In the genomic region with DNA sequence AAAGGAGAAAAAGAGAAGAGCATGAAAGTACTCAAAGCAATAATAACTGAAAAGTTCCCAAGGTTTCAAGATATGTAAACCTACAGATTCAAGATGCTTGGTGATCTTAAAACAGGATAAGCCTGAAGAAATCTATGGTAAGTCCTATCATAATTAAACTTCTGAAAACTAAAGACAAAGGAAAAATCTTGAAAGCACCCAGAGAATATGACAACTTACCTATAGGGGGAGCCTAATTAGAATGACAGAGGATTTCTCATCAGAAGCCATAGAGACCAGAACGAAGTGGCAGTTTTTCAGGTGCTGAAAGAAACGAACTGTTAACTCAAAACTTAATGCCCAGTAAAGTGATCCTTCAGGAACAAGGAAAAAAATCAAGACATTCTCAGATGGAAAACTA, we compare ENCODE assay signal across 14 cellular contexts.
DNase-seq lines count a peak whose midpoint lies in the region; TF ChIP-seq lines count a peak whose summit lies in the region.
"Had no signal": no experiment of that assay in that cellular context is flagged by ENCODE, and none has a peak within 500 bp of the region (broad histone marks: within the 10 kb centered on the region; RNA-seq: fewer than 3 reads in every experiment).

No MANE protein-coding gene starts in this region.

- CTCF ChIA-PET in RWPE1 (lab: Yijun Ruan, JAX), result interaction anchor here (0.6 to 0.7 kb wide), 3 partner anchors 162 to 482 kb away, joined by 3 to 5 read pairs (median 3); no protein-coding TSS in a partner anchor

- POLR2A ChIA-PET in RWPE1 (lab: Yijun Ruan, JAX; ENCODE audit: low non-redundant PET), result no interaction called here

- peak; percentile 5 for DNase-seq in GM12865 (ENCODE audit: low read depth)
- DNase-seq in NOMO-1 treated with dmso at 0.1 percent for 144 hours (lab: John Stamatoyannopoulos, UW; ENCODE audit: unreplicated experiment), result peak; percentile 2
- DNase-seq in epithelial cell of esophagus (ENCODE audit: low read depth), result peak; percentile 42
- no peak for DNase-seq in NCI-H748 (lab: John Stamatoyannopoulos, UW; ENCODE audit: unreplicated experiment)
- no peak for DNase-seq in RWPE1 (ENCODE audit: low spot score)
- DNase-seq in NCI-H187 (lab: John Stamatoyannopoulos, UW), result no peak
- no peak for DNase-seq in stimulated activated CD4-positive, alpha-beta T cell treated with anti-CD3 and anti-CD28 coated beads, Interleukin-2, amount 100 ng/mL, for 48 hours
- DNase-seq: activated T-cell treated with anti-CD3 and anti-CD28 coated beads for 4 hours; CD8-positive, alpha-beta T cell; KG1; left colon; stomach had no signal

- no peak overlapping the region for H3K4me3 ChIP-seq in GM12865 (ENCODE audit: low read depth, low read length)
- no peak overlapping the region for H3K4me3 ChIP-seq in epithelial cell of esophagus (ENCODE audit: low read length)
- H3K4me3 ChIP-seq: SJSA1, stomach had no signal

- no peak overlapping the region for H3K27ac ChIP-seq in 22Rv1
- H3K27ac ChIP-seq in RWPE1, result no peak overlapping the region
- H3K27ac ChIP-seq: SJSA1, stomach had no signal

- TF ChIP-seq CTCF in 22Rv1 (IDR thresholded peaks at IDR 0.05) (peak; percentile 39; the same call in 1 of the 2 replicates), GM12865 (IDR thresholded peaks at IDR 0.05; ENCODE audit: insufficient read depth, low read depth, low read length, missing control alignments) (peak; percentile 32), epithelial cell of esophagus (IDR thresholded peaks at IDR 0.05; ENCODE audit: insufficient read depth, low read depth, low read length, missing control alignments) (peak; percentile 54), RWPE1 (conservative IDR thresholded peaks at IDR 0.05; ENCODE audit: low read depth) (no peak)

Comparison
In these comparisons a context has a peak if more than half of its experiments do, and no peak if none do; other contexts are left out.
1. DNase-seq: peak in GM12865 (single experiment), NOMO-1 treated with dmso at 0.1 percent for 144 hours (single experiment) and epithelial cell of esophagus (single experiment); none in NCI-H748 (single experiment), RWPE1 (single experiment), NCI-H187 (0 of 2) and stimulated activated CD4-positive, alpha-beta T cell treated with anti-CD3 and anti-CD28 coated beads, Interleukin-2, amount 100 ng/mL, for 48 hours (0 of 2).